ENCODE assay signal across 12 cellular contexts in genomic region chr1:24463756-24464377, GRCh38. TPM values are rescaled to one million over a fixed set of nuclear protein-coding genes. Genes with fewer than 3 reads are reported as not detected.
DNase-seq lines count a peak whose midpoint lies in the region; ATAC-seq and TF ChIP-seq lines count a peak whose summit lies in the region.
"Had no signal": no experiment of that assay in that cellular context is flagged by ENCODE, and none has a peak within 500 bp of the region (broad histone marks: within the 10 kb centered on the region; RNA-seq: fewer than 3 reads in every experiment).

No MANE protein-coding gene starts in this region.

- H3K4me1 Mint-ChIP-seq in GM23338, result peaks cover 41% of the 10 kb centered on the region
- peaks cover 21% of the 10 kb centered on the region for H3K4me1 Mint-ChIP-seq in activated naive CD8-positive, alpha-beta T cell treated with anti-CD3 and anti-CD28 coated beads for 36 hours
- peaks cover 21 to 64% (median 49%) of the 10 kb centered on the region in 7 donors for H3K4me1 Mint-ChIP-seq in naive thymus-derived CD4-positive, alpha-beta T cell

- intact Hi-C loops in naive thymus-derived CD4-positive, alpha-beta T cell (cut with micrococcal nuclease), result loop anchor here in 1 of 2 donors (1.0 to 5.0 kb wide), 3 partner anchors 22 to 63 kb away; partner anchors contain the start of gene NIPAL3

- H3K4me3 ChIP-seq in GM23338, result peak overlapping the region; percentile 44
- H3K4me3 ChIP-seq in naive thymus-derived CD4-positive, alpha-beta T cell (ENCODE audit: low read length), result no peak overlapping the region

- peak overlapping the region; percentile 68 for H3K4me3 Mint-ChIP-seq in GM23338
- H3K4me3 Mint-ChIP-seq in activated naive CD8-positive, alpha-beta T cell treated with anti-CD3 and anti-CD28 coated beads for 36 hours, result no peak overlapping the region
- H3K4me3 Mint-ChIP-seq in naive thymus-derived CD4-positive, alpha-beta T cell, result peak overlapping the region in 8 of 10 donors; percentile 63 to 75 (median 68)

- no peak overlapping the region for H2AFZ ChIP-seq in GM23338

- TF ChIP-seq CTCF in GM23338 (conservative IDR thresholded peaks at IDR 0.05; ENCODE audit: low read depth in 2 of 2) (no peak), GM13977 (IDR thresholded peaks at IDR 0.05; ENCODE audit: extremely low read depth, insufficient read depth, missing control alignments) (no peak)

- H3K27me3 Mint-ChIP-seq in GM23338 (ENCODE audit: insufficient read depth, low read depth, poor library complexity), result peaks cover 5% of the 10 kb centered on the region
- H3K27me3 Mint-ChIP-seq in activated naive CD8-positive, alpha-beta T cell treated with anti-CD3 and anti-CD28 coated beads for 36 hours, result no peaks in the 10 kb centered on the region
- H3K27me3 Mint-ChIP-seq in naive thymus-derived CD4-positive, alpha-beta T cell, result no peaks in the 10 kb centered on the region

- no peaks in the 10 kb centered on the region for H3F3A ChIP-seq in GM23338 (replicated peaks; ENCODE audit: low read depth)

- no peaks in the 10 kb centered on the region for H3K9me2 ChIP-seq in GM23338 (ENCODE audit: insufficient read depth)

- peak; percentile 84 for DNase-seq in GM23338 (ENCODE audit: low spot score)
- DNase-seq in NCI-H1436 treated with DMSO at 0.1 percent for 48 hours (lab: John Stamatoyannopoulos, UW), result peak; percentile 64
- no peak for DNase-seq in activated naive CD8-positive, alpha-beta T cell treated with anti-CD3 and anti-CD28 coated beads for 36 hours
- peak in 6 of 9 donors; percentile 12 to 37 (median 31) for DNase-seq in naive thymus-derived CD4-positive, alpha-beta T cell
- DNase-seq in GM13977 (ENCODE audit: low spot score), result no peak
- no peak for DNase-seq in HPDE6-E6E7 (ENCODE audit: extremely low spot score)
- DNase-seq in AML-193 (lab: John Stamatoyannopoulos, UW), result no peak
- DNase-seq: DND-41, hippocampal formation, NCI-H2081 treated with DMSO at 0.1 percent for 48 hours, right cardiac atrium, SHP77 treated with DMSO at 0.1 percent for 48 hours had no signal

- peaks cover 14% of the 10 kb centered on the region; the same call in 2 of the 3 replicates for H3K36me3 Mint-ChIP-seq in GM23338 (ENCODE audit: low read depth)
- H3K36me3 Mint-ChIP-seq in activated naive CD8-positive, alpha-beta T cell treated with anti-CD3 and anti-CD28 coated beads for 36 hours, result peaks cover 60% of the 10 kb centered on the region
- H3K36me3 Mint-ChIP-seq in naive thymus-derived CD4-positive, alpha-beta T cell, result peaks cover 25 to 67% (median 57%) of the 10 kb centered on the region in 5 donors

- peak overlapping the region; percentile 81 for H3K27ac Mint-ChIP-seq in GM23338
- H3K27ac Mint-ChIP-seq in activated naive CD8-positive, alpha-beta T cell treated with anti-CD3 and anti-CD28 coated beads for 36 hours, result peak overlapping the region; percentile 75
- peak overlapping the region; percentile 58 to 95 (median 86) for H3K27ac Mint-ChIP-seq in naive thymus-derived CD4-positive, alpha-beta T cell

- no peaks in the 10 kb centered on the region for H3K79me2 ChIP-seq in GM23338 (replicated peaks; ENCODE audit: insufficient read depth)

- H3K9me3 Mint-ChIP-seq in GM23338, result peaks cover 5% of the 10 kb centered on the region; the same call in 2 of the 3 replicates
- H3K9me3 Mint-ChIP-seq in activated naive CD8-positive, alpha-beta T cell treated with anti-CD3 and anti-CD28 coated beads for 36 hours, result peaks cover 5% of the 10 kb centered on the region
- H3K9me3 Mint-ChIP-seq in naive thymus-derived CD4-positive, alpha-beta T cell, result peaks cover 0 to 11% (median 0%) of the 10 kb centered on the region in 11 donors

- CTCF ChIA-PET in naive thymus-derived CD4-positive, alpha-beta T cell (lab: Charles Lee), result interaction anchor here (0.8 to 2.2 kb wide), 8 partner anchors 11 to 70 kb away, joined by 3 to 8 read pairs (median 4); partner anchors contain the start of gene NIPAL3

- H3K9me3 ChIP-seq in naive thymus-derived CD4-positive, alpha-beta T cell (ENCODE audit: control insufficient read depth in 2 of 3, low read length in 3 of 3), result no peaks in the 10 kb centered on the region

- no peaks in the 10 kb centered on the region for H3K36me3 ChIP-seq in GM23338 (ENCODE audit: insufficient read depth)
- H3K36me3 ChIP-seq in naive thymus-derived CD4-positive, alpha-beta T cell (ENCODE audit: control insufficient read depth in 2 of 3, insufficient read depth in 3 of 3, low read length in 3 of 3), result peaks cover 14 to 65% (median 24%) of the 10 kb centered on the region in 3 experiments

- POLR2A ChIA-PET in naive thymus-derived CD4-positive, alpha-beta T cell (lab: Charles Lee), result interaction anchor here (0.9 to 3.6 kb wide), 10 partner anchors 11 to 47 kb away, joined by 3 to 20 read pairs (median 7); partner anchors contain the start of gene RCAN3

- peak overlapping the region; percentile 82 for H3K27ac ChIP-seq in GM23338 (ENCODE audit: low read depth)
- H3K27ac ChIP-seq in naive thymus-derived CD4-positive, alpha-beta T cell (ENCODE audit: low read depth, low read length), result peak overlapping the region; percentile 45

- peak; percentile 98 for ATAC-seq in GM23338
- no peak for ATAC-seq in naive thymus-derived CD4-positive, alpha-beta T cell
- ATAC-seq: right cardiac atrium had no signal

- H3K4me2 ChIP-seq in GM23338, result peak overlapping the region; percentile 78

- H3K27me3 ChIP-seq in GM23338 (ENCODE audit: insufficient read depth), result no peaks in the 10 kb centered on the region
- no peaks in the 10 kb centered on the region for H3K27me3 ChIP-seq in naive thymus-derived CD4-positive, alpha-beta T cell (ENCODE audit: control insufficient read depth in 2 of 2, insufficient read depth in 2 of 2, low read length in 2 of 2)

- H3K4me1 ChIP-seq in GM23338 (ENCODE audit: insufficient read depth), result peaks cover 28% of the 10 kb centered on the region
- peaks cover 0 to 15% of the 10 kb centered on the region in 2 donors for H3K4me1 ChIP-seq in naive thymus-derived CD4-positive, alpha-beta T cell (ENCODE audit: control insufficient read depth in 2 of 2, insufficient read depth in 2 of 2, low read length in 2 of 2)

- in situ Hi-C loops in GM13977 (cut with MboI; ENCODE audit: low pct_unique_long_range_greater_than_20kb, low sequenced_read_pairs, unreplicated experiment), result no loop called here

- no peaks in the 10 kb centered on the region for H4K20me1 ChIP-seq in GM23338 (replicated peaks; ENCODE audit: insufficient read depth)

TF ChIP-seq in GM23338, 12 proteins besides CTCF, POLR2A, EP300 and RAD21 (continues in another document):
- TF ChIP-seq, protein P1, sequence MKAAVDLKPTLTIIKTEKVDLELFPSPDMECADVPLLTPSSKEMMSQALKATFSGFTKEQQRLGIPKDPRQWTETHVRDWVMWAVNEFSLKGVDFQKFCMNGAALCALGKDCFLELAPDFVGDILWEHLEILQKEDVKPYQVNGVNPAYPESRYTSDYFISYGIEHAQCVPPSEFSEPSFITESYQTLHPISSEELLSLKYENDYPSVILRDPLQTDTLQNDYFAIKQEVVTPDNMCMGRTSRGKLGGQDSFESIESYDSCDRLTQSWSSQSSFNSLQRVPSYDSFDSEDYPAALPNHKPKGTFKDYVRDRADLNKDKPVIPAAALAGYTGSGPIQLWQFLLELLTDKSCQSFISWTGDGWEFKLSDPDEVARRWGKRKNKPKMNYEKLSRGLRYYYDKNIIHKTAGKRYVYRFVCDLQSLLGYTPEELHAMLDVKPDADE (IDR thresholded peaks at IDR 0.05), result no peak

RNA-seq across cellular contexts. Expression of gene RCAN3, which starts 38.8 kb away (rescaled TPM):
- 11.2 and 13.7 TPM in 2 replicates for total RNA-seq in GM23338 (2014; rRNA removed; shearing (Covaris generic))
- polyA plus RNA-seq in GM23338 (2016; fragmentation: Nextera tagmentation; extraction: Ambion mirVana), result 8.9 and 9.1 TPM in 2 replicates
- 10 to 100 TPM; 67.2 to 67.7 TPM for total RNA-seq in activated naive CD8-positive, alpha-beta T cell treated with anti-CD3 and anti-CD28 coated beads for 36 hours
- total RNA-seq in naive thymus-derived CD4-positive, alpha-beta T cell, result 100 to 1,000 TPM in 4 of 5 experiments, 10 to 100 TPM in 1; 68.5 to 247 (median 183) TPM
- 100 to 1,000 TPM; 171 to 179 TPM for polyA plus RNA-seq in naive thymus-derived CD4-positive, alpha-beta T cell

RNA-seq across cellular contexts. Expression of gene NIPAL3, which starts 48.3 kb away (rescaled TPM):
- 8.6 and 9.6 TPM in 2 replicates for total RNA-seq in GM23338 (2014; rRNA removed; shearing (Covaris generic))
- polyA plus RNA-seq in GM23338 (2016; fragmentation: Nextera tagmentation; extraction: Ambion mirVana), result 4.6 and 5.5 TPM in 2 replicates
- 10 to 100 TPM; 34.7 to 37.2 TPM for total RNA-seq in activated naive CD8-positive, alpha-beta T cell treated with anti-CD3 and anti-CD28 coated beads for 36 hours
- 10 to 100 TPM; 35.5 to 65.0 (median 54.5) TPM for total RNA-seq in naive thymus-derived CD4-positive, alpha-beta T cell
- polyA plus RNA-seq in naive thymus-derived CD4-positive, alpha-beta T cell, result 100 to 1,000 TPM in 1 of 2 donors, 10 to 100 TPM in 1; 84.1 to 127 TPM

RNA-seq across cellular contexts. Expression of gene STPG1, which starts 50.3 kb away (rescaled TPM):
- total RNA-seq in GM23338 (2014; rRNA removed; shearing (Covaris generic)), result 6.5 and 8.2 TPM in 2 replicates
- 9.9 and 11.4 TPM in 2 replicates for polyA plus RNA-seq in GM23338 (2016; fragmentation: Nextera tagmentation; extraction: Ambion mirVana)
- total RNA-seq in activated naive CD8-positive, alpha-beta T cell treated with anti-CD3 and anti-CD28 coated beads for 36 hours, result 1 to 10 TPM; 5.9 to 8.0 TPM
- total RNA-seq in naive thymus-derived CD4-positive, alpha-beta T cell, result 1 to 10 TPM; 3.1 to 6.4 (median 5.3) TPM
- polyA plus RNA-seq in naive thymus-derived CD4-positive, alpha-beta T cell, result 10 to 100 TPM in 1 of 2 donors, 1 to 10 TPM in 1; 5.3 to 10.1 TPM

Comparison
In these comparisons a context has a peak if more than half of its experiments do, and no peak if none do; other contexts are left out.
1. DNase-seq: peak in GM23338 (single experiment), NCI-H1436 treated with DMSO at 0.1 percent for 48 hours (single experiment) and naive thymus-derived CD4-positive, alpha-beta T cell (6 of 9); none in activated naive CD8-positive, alpha-beta T cell treated with anti-CD3 and anti-CD28 coated beads for 36 hours (single experiment), GM13977 (single experiment), HPDE6-E6E7 (single experiment) and AML-193 (0 of 2).
2. Peak in every context shown above with its lines, with median percentiles within 50 percentile points of each other: H3K27ac Mint-ChIP-seq.